ENCODE assay signal across 1 cellular context in genomic region chr17:32876414-32877163, GRCh38.
TF ChIP-seq lines count a peak whose summit lies in the region.

Gene MYO1D (minus strand): TSS chr17:32877124. CDS start chr17:32876872, 252 bp downstream.

TF ChIP-seq in K562, 482 proteins besides CTCF, POLR2A, EP300 and RAD21 (continued from another document and continues in another):
- no peak for TF ChIP-seq HOMEZ (CRISPR knock-in tag; IDR thresholded peaks at IDR 0.05)
- TF ChIP-seq HNRNPLL (IDR thresholded peaks at IDR 0.05; ENCODE audit: low read depth, low read length, poor library complexity, severe bottlenecking): no peak
- peak; percentile 27; the same call in 1 of the 2 replicates for TF ChIP-seq SIN3B (IDR thresholded peaks at IDR 0.05; ENCODE audit: low read depth)
- TF ChIP-seq E2F6 (IDR thresholded peaks at IDR 0.05; ENCODE audit: borderline replicate concordance in 1 of 2, extremely low read depth in 1 of 2, insufficient read depth in 1 of 2, insufficient read length in 1 of 2, low read depth in 1 of 2, low read length in 1 of 2, poor library complexity in 1 of 2, severe bottlenecking in 1 of 2): peak; percentile 3 to 22
- no peak for TF ChIP-seq ZNF263 (CRISPR knock-in tag; IDR thresholded peaks at IDR 0.05; ENCODE audit: borderline replicate concordance)
- TF ChIP-seq FOXK2 (conservative IDR thresholded peaks at IDR 0.05 in 1 of 2, IDR thresholded peaks at IDR 0.05 in 1 of 2; ENCODE audit: low read depth in 2 of 2): no peak
- peak; percentile 96 for TF ChIP-seq ZEB2 (IDR thresholded peaks at IDR 0.05)
- TF ChIP-seq SMARCA5 (IDR thresholded peaks at IDR 0.05): no peak
- TF ChIP-seq ZNF253 (CRISPR knock-in tag; conservative IDR thresholded peaks at IDR 0.05): no peak
- no peak for TF ChIP-seq GABPB2 (CRISPR knock-in tag; conservative IDR thresholded peaks at IDR 0.05)
- peak in 1 of 2 experiments; percentile 21; a peak in 1 of 4 replicates for TF ChIP-seq RCOR1 (IDR thresholded peaks at IDR 0.05; ENCODE audit: borderline replicate concordance in 1 of 2, low read depth in 2 of 2, low read length in 2 of 2)
- TF ChIP-seq ZNF347 (CRISPR knock-in tag; IDR thresholded peaks at IDR 0.05; ENCODE audit: low read depth): no peak
- TF ChIP-seq ID3 (CRISPR knock-in tag; IDR thresholded peaks at IDR 0.05): no peak
- TF ChIP-seq ID3 (tag; IDR thresholded peaks at IDR 0.05): no peak
- no peak for TF ChIP-seq ZNF174 (CRISPR knock-in tag; IDR thresholded peaks at IDR 0.05)
- TF ChIP-seq MAZ (CRISPR knock-in tag; conservative IDR thresholded peaks at IDR 0.05 in 1 of 2, IDR thresholded peaks at IDR 0.05 in 1 of 2): peak; percentile 72 to 73
- peak; percentile 3 for TF ChIP-seq PCBP1 (IDR thresholded peaks at IDR 0.05; ENCODE audit: low read depth, low read length, poor library complexity, severe bottlenecking)
- 0 out of 2 replicates have a peak, but pooled peaks have one; percentile 6 for TF ChIP-seq KDM2B (CRISPR knock-in tag; IDR thresholded peaks at IDR 0.05)
- no peak; the same call in 1 of the 2 replicates for TF ChIP-seq ZNF41 (CRISPR knock-in tag; conservative IDR thresholded peaks at IDR 0.05)
- TF ChIP-seq ZNF766 (CRISPR knock-in tag; conservative IDR thresholded peaks at IDR 0.05): 0 out of 2 replicates have a peak, but pooled peaks have one; percentile 62
- TF ChIP-seq HCFC1 (IDR thresholded peaks at IDR 0.05; ENCODE audit: low read depth, low read length): 0 out of 2 replicates have a peak, but pooled peaks have one; percentile 16
- TF ChIP-seq BMI1 (IDR thresholded peaks at IDR 0.05; ENCODE audit: low read length): no peak
- peak; percentile 83 for TF ChIP-seq PRDM10 (IDR thresholded peaks at IDR 0.05; ENCODE audit: partially characterized antibody)
- TF ChIP-seq ZNF551 (CRISPR knock-in tag; IDR thresholded peaks at IDR 0.05): no peak
- TF ChIP-seq YBX1 (IDR thresholded peaks at IDR 0.05): no peak
- peak; percentile 56 to 81; a peak in 1 of 4 replicates for TF ChIP-seq SIN3A (IDR thresholded peaks at IDR 0.05; ENCODE audit: borderline replicate concordance in 2 of 2, control insufficient read depth in 1 of 2, low read depth in 2 of 2, low read length in 2 of 2)
- peak; percentile 80 for TF ChIP-seq ETS1 (conservative IDR thresholded peaks at IDR 0.05; ENCODE audit: control insufficient read depth, low read depth, low read length)
- TF ChIP-seq PRPF4 (IDR thresholded peaks at IDR 0.05; ENCODE audit: insufficient read depth, low read depth, low read length, poor library complexity, severe bottlenecking): peak; percentile 32
- TF ChIP-seq HDGF (IDR thresholded peaks at IDR 0.05): no peak
- TF ChIP-seq MGA (IDR thresholded peaks at IDR 0.05): no peak
- no peak for TF ChIP-seq RHOXF2B (CRISPR knock-in tag; conservative IDR thresholded peaks at IDR 0.05)
- TF ChIP-seq, protein P1, sequence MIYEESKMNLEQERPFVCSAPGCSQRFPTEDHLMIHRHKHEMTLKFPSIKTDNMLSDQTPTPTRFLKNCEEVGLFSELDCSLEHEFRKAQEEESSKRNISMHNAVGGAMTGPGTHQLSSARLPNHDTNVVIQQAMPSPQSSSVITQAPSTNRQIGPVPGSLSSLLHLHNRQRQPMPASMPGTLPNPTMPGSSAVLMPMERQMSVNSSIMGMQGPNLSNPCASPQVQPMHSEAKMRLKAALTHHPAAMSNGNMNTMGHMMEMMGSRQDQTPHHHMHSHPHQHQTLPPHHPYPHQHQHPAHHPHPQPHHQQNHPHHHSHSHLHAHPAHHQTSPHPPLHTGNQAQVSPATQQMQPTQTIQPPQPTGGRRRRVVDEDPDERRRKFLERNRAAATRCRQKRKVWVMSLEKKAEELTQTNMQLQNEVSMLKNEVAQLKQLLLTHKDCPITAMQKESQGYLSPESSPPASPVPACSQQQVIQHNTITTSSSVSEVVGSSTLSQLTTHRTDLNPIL (CRISPR knock-in tag; IDR thresholded peaks at IDR 0.05): no peak
- 0 out of 2 replicates have a peak, but pooled peaks have one; percentile 1 for TF ChIP-seq POLR2AphosphoS5 (IDR thresholded peaks at IDR 0.05; ENCODE audit: control insufficient read depth, insufficient read depth, low read depth, low read length)
- no peak for TF ChIP-seq RBM14 (IDR thresholded peaks at IDR 0.05; ENCODE audit: borderline replicate concordance, insufficient read depth, low read depth, low read length)
- no peak for TF ChIP-seq THRB (CRISPR knock-in tag; conservative IDR thresholded peaks at IDR 0.05)
- peak; percentile 62 for TF ChIP-seq TAF1 (IDR thresholded peaks at IDR 0.05; ENCODE audit: control insufficient read depth, extremely low read depth, insufficient read depth, low read length, severe bottlenecking)
- peak; percentile 10; the same call in 1 of the 2 replicates for TF ChIP-seq FOSL1 (tag; conservative IDR thresholded peaks at IDR 0.05)
